Comparison of ENCODE assay signal across 18 cellular contexts in the genomic region with DNA sequence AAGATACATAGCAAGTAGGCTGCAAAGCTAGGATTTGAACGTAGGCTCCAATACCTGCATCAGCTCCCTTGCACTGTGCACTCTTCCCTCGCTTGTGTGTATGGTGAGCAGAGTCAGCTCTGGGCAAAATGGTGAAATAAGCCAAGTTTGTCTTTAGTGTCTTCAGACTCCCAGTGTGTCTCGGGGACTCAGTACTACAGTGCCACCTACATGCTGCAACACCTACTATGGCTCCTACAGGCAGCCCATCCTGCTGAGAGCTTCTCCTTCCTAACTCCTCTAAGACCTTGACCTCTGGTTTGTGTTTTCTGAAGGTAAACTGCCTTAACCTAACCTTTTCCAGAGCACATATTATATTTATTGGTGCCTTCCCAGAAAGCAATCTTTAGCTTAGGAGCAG. TPM values are rescaled to one million over a fixed set of nuclear protein-coding genes. Genes with fewer than 3 reads are reported as not detected.
DNase-seq lines count a peak whose midpoint lies in the region; ATAC-seq, FAIRE-seq and TF ChIP-seq lines count a peak whose summit lies in the region.
"Had no signal": no experiment of that assay in that cellular context is flagged by ENCODE, and none has a peak within 500 bp of the region (broad histone marks: within the 10 kb centered on the region; RNA-seq: fewer than 3 reads in every experiment).

No MANE protein-coding gene starts in this region.

- CTCF ChIA-PET in HepG2 (lab: Yijun Ruan, JAX; ENCODE audit: low intra/inter-chr PET ratio, low total read pairs) (no interaction called here), PC-3 (lab: Charles Lee) (no interaction called here)

- TF ChIP-seq CTCF in HepG2 (CRISPR knock-in tag; IDR thresholded peaks at IDR 0.05), result no peak; the same call in 1 of the 2 replicates
- no peak for TF ChIP-seq CTCF in right lobe of liver (IDR thresholded peaks at IDR 0.05)
- 0 out of 2 replicates have a peak, but pooled peaks have one; percentile 22 for TF ChIP-seq CTCF in PC-3 (conservative IDR thresholded peaks at IDR 0.05; ENCODE audit: low read depth, low read length)
- TF ChIP-seq CTCF in body of pancreas (IDR thresholded peaks at IDR 0.05), result no peak
- no peak for TF ChIP-seq CTCF in foreskin keratinocyte (conservative IDR thresholded peaks at IDR 0.05)

- no peaks in the 10 kb centered on the region for H3K79me2 ChIP-seq in HepG2 (ENCODE audit: insufficient read depth, low read length)
- H3K79me2 ChIP-seq in PC-3 (ENCODE audit: low read length), result no peaks in the 10 kb centered on the region

- no peak for FAIRE-seq in HepG2 (lab: Jason Lieb, UNC)
- FAIRE-seq: TTC549 had no signal

- H3K9me2 ChIP-seq in PC-3 (replicated peaks; ENCODE audit: low read length), result no peaks in the 10 kb centered on the region

- H3K27ac ChIP-seq in HepG2 (ENCODE audit: extremely low read length, insufficient read depth, low read length) (no peak overlapping the region), right lobe of liver (no peak overlapping the region), PC-3 (ENCODE audit: low read length) (peak overlapping the region; percentile 94; the same call in 1 of the 2 replicates), body of pancreas (no peak overlapping the region), substantia nigra (ENCODE audit: low read depth, low read length, poor library complexity, severe bottlenecking) (no peak overlapping the region), foreskin keratinocyte (no peak overlapping the region)
- H3K27ac ChIP-seq: cardiac muscle cell, prostate gland had no signal

- no TSS peak for BruUV-seq in HepG2 (replicated peaks; lab: Mats Ljungman, UMichigan)
- BruUV-seq in PC-3 (replicated peaks; lab: Mats Ljungman, UMichigan), result no TSS peak

- TF ChIP-seq POLR2A in HepG2 (IDR thresholded peaks at IDR 0.05; ENCODE audit: insufficient read depth in 1 of 2, low read depth in 2 of 2, low read length in 2 of 2) (no peak), right lobe of liver (IDR thresholded peaks at IDR 0.05) (no peak), body of pancreas (IDR thresholded peaks at IDR 0.05) (no peak)

- intact Hi-C loops in HepG2 (cut with micrococcal nuclease; ENCODE audit: unreplicated experiment), result no loop called here
- intact Hi-C loops in right lobe of liver (cut with DNase I), result no loop called here
- intact Hi-C loops in PC-3 (cut with micrococcal nuclease), result no loop called here
- intact Hi-C loops in body of pancreas (cut with DNase I), result no loop called here

- H2AFZ ChIP-seq in HepG2 (ENCODE audit: low read length) (no peak overlapping the region), PC-3 (ENCODE audit: low read length) (no peak overlapping the region)

- H3K4me3 ChIP-seq in HepG2 (replicated peaks in 1 of 3; ENCODE audit: insufficient read depth in 1 of 3, low read depth in 2 of 3, low read length in 3 of 3) (no peak overlapping the region), right lobe of liver (no peak overlapping the region), PC-3 (ENCODE audit: low read length) (no peak overlapping the region), body of pancreas (no peak overlapping the region)
- H3K4me3 ChIP-seq: cardiac muscle cell, MG63, prostate gland, smooth muscle cell had no signal

- DNase-seq in HepG2 (ENCODE audit: low spot score), result no peak
- no peak for DNase-seq in right lobe of liver
- DNase-seq in PC-3, result no peak
- no peak for DNase-seq in body of pancreas
- no peak for DNase-seq in foreskin melanocyte
- no peak for DNase-seq in substantia nigra (lab: John Stamatoyannopoulos, UW)
- DNase-seq in foreskin keratinocyte, result no peak
- DNase-seq: activated naive CD8-positive, alpha-beta T cell treated with anti-CD3 and anti-CD28 coated beads, Interleukin-2, amount 50 U/mL, for 24 hours; DND-41; islet precursor cell; MG63; NCI-H2081 had no signal

- no peak overlapping the region for H3K4me2 ChIP-seq in HepG2 (ENCODE audit: low read depth, low read length)
- no peak overlapping the region for H3K4me2 ChIP-seq in PC-3 (ENCODE audit: low read length)
- H3K4me2 ChIP-seq: smooth muscle cell had no signal

- H4K20me1 ChIP-seq in HepG2 (ENCODE audit: insufficient read depth, low read length) (no peaks in the 10 kb centered on the region), PC-3 (ENCODE audit: low read length) (no peaks in the 10 kb centered on the region)

- H3K4me1 ChIP-seq in HepG2 (ENCODE audit: insufficient read depth, low read length), result no peaks in the 10 kb centered on the region
- H3K4me1 ChIP-seq in right lobe of liver, result no peaks in the 10 kb centered on the region
- peaks cover 53% of the 10 kb centered on the region for H3K4me1 ChIP-seq in PC-3 (ENCODE audit: insufficient read depth, low read length)
- no peaks in the 10 kb centered on the region for H3K4me1 ChIP-seq in body of pancreas
- H3K4me1 ChIP-seq in foreskin keratinocyte, result peaks cover 31% of the 10 kb centered on the region
- H3K4me1 ChIP-seq: prostate gland had no signal

- H3K36me3 ChIP-seq in HepG2 (replicated peaks in 1 of 2; ENCODE audit: control insufficient read depth in 1 of 2, insufficient read depth in 2 of 2, low read length in 2 of 2), result no peaks in the 10 kb centered on the region
- H3K36me3 ChIP-seq in right lobe of liver, result no peaks in the 10 kb centered on the region
- H3K36me3 ChIP-seq in PC-3 (ENCODE audit: low read depth, low read length), result no peaks in the 10 kb centered on the region
- H3K36me3 ChIP-seq in body of pancreas (replicated peaks in 1 of 2; ENCODE audit: insufficient read depth in 1 of 2, low read depth in 2 of 2), result no peaks in the 10 kb centered on the region
- H3K36me3 ChIP-seq: cardiac muscle cell, MG63, prostate gland had no signal

- ATAC-seq in HepG2 (no peak; the same call in 2 of the 3 replicates), right lobe of liver (no peak), HG02798 (IDR thresholded peaks at IDR 0.05; ENCODE audit: poor library complexity, unreplicated experiment) (peak; percentile 37), PC-3 (peak; percentile 37; the same call in 1 of the 2 replicates), body of pancreas (no peak), foreskin keratinocyte (no peak)
- ATAC-seq: activated naive CD8-positive, alpha-beta T cell treated with anti-CD3 and anti-CD28 coated beads, Interleukin-2, amount 50 U/mL, for 24 hours; natural killer cell treated with Interleukin-12 subunit alpha and Interleukin-12 subunit beta and Interleukin-15 and Interleukin-18, amount 100 ng/mL, for 72 hours had no signal

- H3K9me3 ChIP-seq in HepG2 (ENCODE audit: low read length), result no peaks in the 10 kb centered on the region
- no peaks in the 10 kb centered on the region for H3K9me3 ChIP-seq in right lobe of liver
- no peaks in the 10 kb centered on the region for H3K9me3 ChIP-seq in PC-3 (ENCODE audit: low read length)
- H3K9me3 ChIP-seq in body of pancreas, result no peaks in the 10 kb centered on the region
- H3K9me3 ChIP-seq: MG63, prostate gland had no signal

- no peaks in the 10 kb centered on the region for H3F3A ChIP-seq in PC-3 (ENCODE audit: low read length, unreplicated experiment)

- TF ChIP-seq RAD21 in HepG2 (CRISPR knock-in tag; IDR thresholded peaks at IDR 0.05), result no peak

- TF ChIP-seq EP300 in HepG2 (IDR thresholded peaks at IDR 0.05; ENCODE audit: low read depth in 2 of 2, low read length in 2 of 2) (no peak), HepG2 (CRISPR knock-in tag; IDR thresholded peaks at IDR 0.05; ENCODE audit: borderline replicate concordance) (no peak)

- in situ Hi-C loops in HepG2 (cut with HindIII; ENCODE audit: extremely low pct_ligation_motif_present, low pct_unique_long_range_greater_than_20kb), result loop anchor here (5.0 to 25.0 kb wide), 2 partner anchors 244 to 489 kb away; no protein-coding TSS in a partner anchor

- H3K9ac ChIP-seq in HepG2 (ENCODE audit: insufficient read depth, low read depth, low read length) (no peak overlapping the region), PC-3 (ENCODE audit: low read length) (no peak overlapping the region)

- WGBS in HepG2 (ENCODE audit: low lambda C conversion rate), result no CpG with 5 or more reads among the region's 3 CpGs
- WGBS in right lobe of liver (ENCODE audit: insufficient coverage, low coverage, low lambda C conversion rate, missing lambda C conversion rate), result 75% methylated on average over 3 of the region's 3 CpGs
- WGBS in body of pancreas, 2 donors, result 77 to 84% methylated on average over 3 of the region's 3 CpGs

- H3K27me3 ChIP-seq in HepG2 (ENCODE audit: control insufficient read depth in 1 of 2, insufficient read depth in 2 of 2, low read length in 2 of 2) (no peaks in the 10 kb centered on the region), right lobe of liver (peaks cover 0 to 5% of the 10 kb centered on the region in 2 donors), PC-3 (ENCODE audit: low read length) (no peaks in the 10 kb centered on the region), body of pancreas (no peaks in the 10 kb centered on the region), foreskin keratinocyte (no peaks in the 10 kb centered on the region)
- H3K27me3 ChIP-seq: cardiac muscle cell, MG63 had no signal

- POLR2A ChIA-PET in HepG2 (lab: Yijun Ruan, JAX) (no interaction called here), PC-3 (lab: Charles Lee; ENCODE audit: unreplicated experiment) (no interaction called here)

RNA-seq across cellular contexts. Expression of gene RTL9, which starts 42.5 kb away (rescaled TPM):
- total RNA-seq in HepG2 (2016; rRNA removed; fragmentation: Illumina TruSeq; extraction: Trizol) (0.02 and 0.15 TPM in 2 replicates), right lobe of liver (under 1 TPM in 4 of 6 experiments, not detected in 2; 0.09 to 0.29 (median 0.14) TPM), PC-3 (2014; rRNA removed) (0.23 and 0.29 TPM in 2 replicates), body of pancreas (not detected), foreskin keratinocyte (0.07 and 0.11 TPM in 2 replicates)
- not detected in 2 replicates for total RNA-seq in HepG2 (2016; cell fraction: cytosol; rRNA removed; fragmentation: Illumina TruSeq; extraction: Trizol; ENCODE audit: low read depth)
- total RNA-seq in HepG2 (2016; cell fraction: insoluble cytoplasmic fraction; rRNA removed; fragmentation: Illumina TruSeq; extraction: Trizol), result 0.02 TPM in 1 of 2 replicates, not detected in the other
- total RNA-seq in HepG2 (2016; cell fraction: membrane; rRNA removed; fragmentation: Illumina TruSeq; extraction: Trizol), result not detected in 2 replicates
- total RNA-seq in HepG2 (2016; cell fraction: nucleus; rRNA removed; fragmentation: Illumina TruSeq; extraction: Trizol), result 0.06 TPM in 1 of 2 replicates, not detected in the other
- polyA plus RNA-seq in HepG2 (2011; rRNA removed) (0.01 TPM in 1 of 2 replicates, not detected in the other), foreskin keratinocyte (0.03 TPM in 2 replicates)
- 0.01 TPM in 1 of 2 replicates, not detected in the other for polyA plus RNA-seq in HepG2 (2011; cell fraction: cytosol; rRNA removed)
- polyA plus RNA-seq in HepG2 (2011; cell fraction: nucleus; rRNA removed), result not detected in 2 replicates
- polyA plus RNA-seq in HepG2 (2012), result not detected in 2 replicates
- not detected in 2 replicates for polyA plus RNA-seq in HepG2 (2016; cell fraction: cytosol; fragmentation: Illumina TruSeq; extraction: Trizol; ENCODE audit: low read depth)
- 0.04 TPM in 2 replicates for polyA plus RNA-seq in HepG2 (2016; cell fraction: insoluble cytoplasmic fraction; fragmentation: Illumina TruSeq; extraction: Trizol; ENCODE audit: low read depth)
- polyA plus RNA-seq in HepG2 (2016; cell fraction: membrane; fragmentation: Illumina TruSeq; extraction: Trizol; ENCODE audit: low read depth), result 0.03 TPM in 1 of 2 replicates, not detected in the other
- 0.11 and 0.16 TPM in 2 replicates for polyA plus RNA-seq in HepG2 (2016; cell fraction: nucleus; fragmentation: Illumina TruSeq; extraction: Trizol; ENCODE audit: insufficient read depth, low read depth)
- 0.02 TPM in 1 of 2 replicates, not detected in the other for polyA minus RNA-seq in HepG2 (2011; rRNA and poly(A)+ RNA removed; ENCODE audit: low replicate concordance)
- polyA minus RNA-seq in HepG2 (2011; cell fraction: cytosol; rRNA and poly(A)+ RNA removed), result not detected in 2 replicates
- polyA minus RNA-seq in HepG2 (2011; cell fraction: nucleus; rRNA and poly(A)+ RNA removed), result not detected in 2 replicates
- total RNA-seq: natural killer cell treated with Interleukin-12 subunit alpha and Interleukin-12 subunit beta and Interleukin-15 and Interleukin-18, amount 100 ng/mL, for 72 hours had no signal
- polyA plus RNA-seq: smooth muscle cell had no signal

Comparison
In these comparisons a context has a peak if more than half of its experiments do, and no peak if none do; other contexts are left out.
1. ATAC-seq: peak in HG02798 (single experiment) and PC-3 (single experiment); none in HepG2 (single experiment), right lobe of liver (0 of 4), body of pancreas (single experiment) and foreskin keratinocyte (single experiment).